Comparison of ENCODE assay signal across 6 cellular contexts in the genomic region with DNA sequence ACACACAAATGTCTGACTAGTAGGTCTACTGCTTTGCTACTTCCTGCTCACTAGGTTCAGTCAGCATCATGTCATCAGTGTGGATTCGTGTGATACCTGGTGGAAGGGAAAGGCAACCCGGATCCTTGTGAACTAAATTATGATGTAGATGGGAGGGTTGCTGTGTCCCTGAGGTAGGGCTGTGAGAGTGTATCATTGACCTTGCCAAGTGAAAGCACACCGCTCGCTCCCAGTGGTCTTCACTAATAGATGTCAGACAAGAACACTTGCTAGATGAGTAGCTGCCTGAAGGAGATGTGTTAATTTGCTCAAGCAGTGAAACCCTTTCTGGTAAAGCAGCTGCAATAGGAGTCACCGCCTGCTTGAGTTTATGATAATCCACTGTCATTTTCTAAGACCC.
"Had no signal": no experiment of that assay in that cellular context is flagged by ENCODE, and none has a peak within 500 bp of the region (broad histone marks: within the 10 kb centered on the region; RNA-seq: fewer than 3 reads in every experiment).

No MANE protein-coding gene starts in this region.

- H3K36me3 ChIP-seq: HAP-1 had no signal

- DNase-seq: GM23248, GOT3, H7, KBM-7 had no signal

- H3K4me3 ChIP-seq: GM23248, HAP-1 had no signal

- ATAC-seq: HCT116 had no signal

- H3K27ac ChIP-seq: GM23248 had no signal

- H3K4me1 ChIP-seq: HAP-1 had no signal
